ENCODE assay signal across 8 cellular contexts in the genomic region with DNA sequence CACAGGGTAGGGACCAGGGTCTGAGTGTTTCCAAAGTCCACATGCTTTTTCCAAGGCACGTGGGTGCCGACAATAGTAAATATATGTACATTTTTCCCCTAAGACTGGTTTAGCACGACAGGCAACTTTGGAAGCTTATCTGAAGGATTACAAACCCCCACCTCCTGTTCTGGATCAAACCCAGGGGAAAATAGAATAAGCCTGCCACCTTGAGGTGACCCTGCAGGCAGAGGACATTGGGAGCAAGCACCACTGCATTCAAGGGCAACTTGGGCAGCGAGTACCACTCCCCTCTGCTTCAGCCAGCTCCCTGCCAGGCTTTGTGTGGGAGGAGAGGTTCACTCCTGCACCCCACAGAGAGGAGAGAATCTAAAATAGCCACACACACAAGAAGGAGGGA. TPM values are rescaled to one million over a fixed set of nuclear protein-coding genes. Genes with fewer than 3 reads are reported as not detected.
DNase-seq lines count a peak whose midpoint lies in the region; ATAC-seq and TF ChIP-seq lines count a peak whose summit lies in the region.

No MANE protein-coding gene starts in this region.

- ATAC-seq in GM18858 (IDR thresholded peaks at IDR 0.05; ENCODE audit: unreplicated experiment) = no peak

- CTCF ChIA-PET in AG04450 (lab: Charles Lee) = interaction anchor here (0.7 to 3.7 kb wide), 4 partner anchors 8 to 385 kb away, joined by 3 to 18 read pairs (median 6); no protein-coding TSS in a partner anchor

- peak; percentile 40; the same call in 1 of the 2 replicates for TF ChIP-seq CTCF in AG04450 (IDR thresholded peaks at IDR 0.05; ENCODE audit: low read depth, low read length)
- peak; percentile 72 for TF ChIP-seq CTCF in epithelial cell of proximal tubule (conservative IDR thresholded peaks at IDR 0.05; ENCODE audit: low read depth, low read length)

- POLR2A ChIA-PET in AG04450 (lab: Yijun Ruan, JAX) = no interaction called here

- no peaks in the 10 kb centered on the region for H3K36me3 ChIP-seq in H7 (replicated peaks; ENCODE audit: control insufficient read depth, insufficient read depth, low read length)

- no peak overlapping the region for H3K4me3 ChIP-seq in AG04450 (ENCODE audit: low read depth, low read length)
- no peak overlapping the region for H3K4me3 ChIP-seq in H7 (ENCODE audit: insufficient read depth, low read depth, low read length)
- H3K4me3 ChIP-seq in epithelial cell of proximal tubule (ENCODE audit: low read depth, low read length) = no peak overlapping the region

- no peak overlapping the region for H3K27ac ChIP-seq in AG04450 (ENCODE audit: low read depth, low read length)

- DNase-seq in AG04450 (ENCODE audit: low read depth, low spot score) = no peak
- DNase-seq in H7 = peak; percentile 63
- DNase-seq in NCI-H82 treated with DMSO at 0.1 percent for 48 hours (lab: John Stamatoyannopoulos, UW; ENCODE audit: unreplicated experiment) = peak; percentile 79
- DNase-seq in epithelial cell of proximal tubule (ENCODE audit: low read depth) = no peak
- peak; percentile 24 for DNase-seq in pons (ENCODE audit: low spot score)
- no peak for DNase-seq in KG1 (lab: John Stamatoyannopoulos, UW)
- DNase-seq in activated naive CD4-positive, alpha-beta T cell treated with anti-CD3 and anti-CD28 coated beads, Interleukin-2, amount 50 U/mL, for 16 hours = no peak

- no peaks in the 10 kb centered on the region for H3K9me3 ChIP-seq in AG04450 (ENCODE audit: control insufficient read depth, insufficient read depth, low read length)

- H3K27me3 ChIP-seq in AG04450 (ENCODE audit: control insufficient read depth, insufficient read depth, low read length) (peaks cover 17% of the 10 kb centered on the region), H7 (ENCODE audit: control insufficient read depth, insufficient read depth, low read length) (no peaks in the 10 kb centered on the region)

RNA-seq across cellular contexts. Expression of a gene that starts 44.8 kb away (rescaled TPM):
- polyA plus RNA-seq in AG04450 (2011; rRNA removed) = not detected in 2 replicates
- polyA minus RNA-seq in AG04450 (2011; rRNA and poly(A)+ RNA removed) = not detected in 2 replicates
- total RNA-seq in H7 (2014; rRNA removed; shearing (Covaris generic)) = not detected in 2 replicates
- 0.29 and 0.98 TPM in 2 replicates for total RNA-seq in epithelial cell of proximal tubule

Comparison
In these comparisons a context has a peak if more than half of its experiments do, and no peak if none do; other contexts are left out.
1. DNase-seq: peak in H7 (single experiment), NCI-H82 treated with DMSO at 0.1 percent for 48 hours (single experiment) and pons (single experiment); none in AG04450 (single experiment), epithelial cell of proximal tubule (single experiment), KG1 (single experiment) and activated naive CD4-positive, alpha-beta T cell treated with anti-CD3 and anti-CD28 coated beads, Interleukin-2, amount 50 U/mL, for 16 hours (single experiment).